In the genomic region with DNA sequence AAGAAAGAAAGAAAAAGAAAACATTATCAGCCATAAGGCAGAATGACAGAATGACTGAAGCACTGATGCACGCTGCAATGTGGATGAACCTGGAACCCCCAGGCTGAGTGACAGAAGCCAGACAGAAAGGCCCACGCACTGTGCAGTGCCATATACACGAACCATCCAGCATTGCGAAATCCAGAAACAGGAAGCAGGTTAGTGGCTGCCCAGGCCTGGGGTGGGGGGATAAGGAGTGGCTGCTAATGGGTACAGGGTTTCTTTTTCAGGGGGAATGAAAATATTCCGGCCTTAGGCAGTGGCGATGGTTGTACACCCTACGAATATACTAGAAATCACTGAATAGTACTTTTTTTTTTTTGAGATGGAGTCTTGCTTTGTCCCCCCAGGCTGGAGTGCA, we compare ENCODE assay signal across 29 cellular contexts. TPM values are rescaled to one million over a fixed set of nuclear protein-coding genes. Genes with fewer than 3 reads are reported as not detected.
A peak's percentile ranks its signal among the peaks of the same experiment; 100 is the strongest.
DNase-seq lines count a peak whose midpoint lies in the region; ATAC-seq and TF ChIP-seq lines count a peak whose summit lies in the region.
"Had no signal": no experiment of that assay in that cellular context is flagged by ENCODE, and none has a peak within 500 bp of the region (broad histone marks: within the 10 kb centered on the region; RNA-seq: fewer than 3 reads in every experiment).

No MANE protein-coding gene starts in this region.

- H3K27ac ChIP-seq in upper lobe of right lung: no peak overlapping the region
- H3K27ac ChIP-seq: left ventricle myocardium inferior, stomach, uterus had no signal

- ATAC-seq in activated naive CD8-positive, alpha-beta T cell treated with anti-CD3 and anti-CD28 coated beads, Interleukin-2, amount 10 ng/mL, durations not matched to agents 7 days and 5 days (ENCODE audit: low read depth): no peak
- ATAC-seq in activated naive CD8-positive, alpha-beta T cell treated with anti-CD3 and anti-CD28 coated beads, Interleukin-2, amount 50 U/mL, for 24 hours: no peak
- ATAC-seq in WTC11 (no peak), upper lobe of right lung (peak; percentile 38)
- no peak for ATAC-seq in activated CD8-positive, alpha-beta memory T cell treated with anti-CD3 and anti-CD28 coated beads, Interleukin-2, amount 10 ng/mL, durations not matched to agents 7 days and 5 days
- ATAC-seq: right cardiac atrium had no signal

- TF ChIP-seq CTCF in WTC11 (IDR thresholded peaks at IDR 0.05) (no peak), upper lobe of right lung (IDR thresholded peaks at IDR 0.05) (no peak), GM13976 (IDR thresholded peaks at IDR 0.05; ENCODE audit: borderline replicate concordance, control extremely low read depth, extremely low read depth, insufficient read depth, missing control alignments) (no peak)

- no peak overlapping the region for H3K4me3 Mint-ChIP-seq in activated naive CD8-positive, alpha-beta T cell treated with anti-CD3 and anti-CD28 coated beads, Interleukin-2, amount 10 ng/mL, durations not matched to agents 7 days and 5 days
- H3K4me3 Mint-ChIP-seq in activated naive CD8-positive, alpha-beta T cell treated with anti-CD3 and anti-CD28 coated beads, Interleukin-2, amount 50 U/mL, for 24 hours: no peak overlapping the region
- no peak overlapping the region for H3K4me3 Mint-ChIP-seq in WTC11
- no peak overlapping the region for H3K4me3 Mint-ChIP-seq in activated CD8-positive, alpha-beta memory T cell treated with anti-CD3 and anti-CD28 coated beads, Interleukin-2, amount 10 ng/mL, durations not matched to agents 7 days and 5 days
- H3K4me3 Mint-ChIP-seq: activated CD4-positive, alpha-beta memory T cell treated with anti-CD3 and anti-CD28 coated beads for 36 hours; activated naive CD4-positive, alpha-beta T cell treated with anti-CD3 and anti-CD28 coated beads for 36 hours; activated T-helper 1 cell treated with anti-CD3 and anti-CD28 coated beads, Interleukin-12 subunit alpha, Interleukin-12 subunit beta, Interleukin-2, Interleukin-4 antibody, amounts not matched to agents 30 ng/mL and 10 ng/mL and 1 ng/mL, durations not matched to agents 14 hours and 24 hours and 36 hours; brain; CD4-positive, alpha-beta memory T cell; endodermal cell; IgD-negative memory B cell; T-helper 1 cell treated with Interleukin-12 subunit alpha and Interleukin-12 subunit beta and Interleukin-4 antibody, amounts not matched to agents 30 μg/mL and 1 μg/mL, for 36 hours had no signal

- POLR2A ChIA-PET in activated naive CD8-positive, alpha-beta T cell treated with anti-CD3 and anti-CD28 coated beads, Interleukin-2, amount 10 ng/mL, durations not matched to agents 7 days and 5 days (lab: Charles Lee): no interaction called here
- POLR2A ChIA-PET in WTC11 (lab: Charles Lee): no interaction called here

- H3K36me3 Mint-ChIP-seq in activated naive CD8-positive, alpha-beta T cell treated with anti-CD3 and anti-CD28 coated beads, Interleukin-2, amount 10 ng/mL, durations not matched to agents 7 days and 5 days: no peaks in the 10 kb centered on the region
- H3K36me3 Mint-ChIP-seq in activated naive CD8-positive, alpha-beta T cell treated with anti-CD3 and anti-CD28 coated beads, Interleukin-2, amount 50 U/mL, for 24 hours (ENCODE audit: low read depth): no peaks in the 10 kb centered on the region
- no peaks in the 10 kb centered on the region for H3K36me3 Mint-ChIP-seq in WTC11
- H3K36me3 Mint-ChIP-seq in activated CD8-positive, alpha-beta memory T cell treated with anti-CD3 and anti-CD28 coated beads, Interleukin-2, amount 10 ng/mL, durations not matched to agents 7 days and 5 days: no peaks in the 10 kb centered on the region
- H3K36me3 Mint-ChIP-seq: activated CD4-positive, alpha-beta memory T cell treated with anti-CD3 and anti-CD28 coated beads for 36 hours; CD4-positive, alpha-beta memory T cell; IgD-negative memory B cell had no signal

- CTCF ChIA-PET in WTC11 (lab: Charles Lee): no interaction called here
- CTCF ChIA-PET in activated CD8-positive, alpha-beta memory T cell treated with anti-CD3 and anti-CD28 coated beads, Interleukin-2, amount 10 ng/mL, durations not matched to agents 7 days and 5 days (lab: Charles Lee): no interaction called here

- in situ Hi-C loops in GM13976 (cut with MboI; ENCODE audit: low sequenced_read_pairs, unreplicated experiment): no loop called here

- DNase-seq in activated naive CD8-positive, alpha-beta T cell treated with anti-CD3 and anti-CD28 coated beads, Interleukin-2, amount 10 ng/mL, durations not matched to agents 7 days and 5 days: peak; percentile 8
- no peak for DNase-seq in activated naive CD8-positive, alpha-beta T cell treated with anti-CD3 and anti-CD28 coated beads, Interleukin-2, amount 50 U/mL, for 24 hours
- DNase-seq in MV-4-11 (lab: John Stamatoyannopoulos, UW) (peak; percentile 87), WTC11 (ENCODE audit: low spot score) (peak; percentile 5), upper lobe of right lung (peak; percentile 48), GM13976 (ENCODE audit: low spot score) (no peak)
- DNase-seq in activated CD8-positive, alpha-beta memory T cell treated with anti-CD3 and anti-CD28 coated beads, Interleukin-2, amount 10 ng/mL, durations not matched to agents 7 days and 5 days: no peak
- DNase-seq in stimulated activated naive CD4-positive, alpha-beta T cell treated with Interleukin-2 at 50 U/mL for 16 hours (lab: John Stamatoyannopoulos, UW): no peak
- DNase-seq: activated CD4-positive, alpha-beta memory T cell treated with anti-CD3 and anti-CD28 coated beads for 36 hours; activated CD4-positive, alpha-beta T cell treated with anti-CD3 and anti-CD28 coated beads for 1 hour; activated CD8-positive, alpha-beta memory T cell treated with anti-CD3 and anti-CD28 coated beads, Interleukin-2, amount 50 U/mL, for 48 hours; activated naive CD4-positive, alpha-beta T cell treated with anti-CD3 and anti-CD28 coated beads for 36 hours; CD4-positive, alpha-beta memory T cell; dermis blood vessel endothelial cell; endodermal cell; HCEC 1CT; left ventricle myocardium inferior; NCI-H1436 treated with DMSO at 0.1 percent for 48 hours; NCI-H2107; NCI-H345; NCI-H69; stomach; uterus had no signal

- H3K4me3 ChIP-seq in upper lobe of right lung: no peak overlapping the region
- H3K4me3 ChIP-seq: left ventricle myocardium inferior, stomach, uterus had no signal

- no peaks in the 10 kb centered on the region for H3K36me3 ChIP-seq in upper lobe of right lung
- H3K36me3 ChIP-seq: left ventricle myocardium inferior, stomach, uterus had no signal

- H3K27ac Mint-ChIP-seq in activated naive CD8-positive, alpha-beta T cell treated with anti-CD3 and anti-CD28 coated beads, Interleukin-2, amount 10 ng/mL, durations not matched to agents 7 days and 5 days: no peak overlapping the region
- H3K27ac Mint-ChIP-seq in activated naive CD8-positive, alpha-beta T cell treated with anti-CD3 and anti-CD28 coated beads, Interleukin-2, amount 50 U/mL, for 24 hours: no peak overlapping the region
- no peak overlapping the region for H3K27ac Mint-ChIP-seq in WTC11
- H3K27ac Mint-ChIP-seq in activated CD8-positive, alpha-beta memory T cell treated with anti-CD3 and anti-CD28 coated beads, Interleukin-2, amount 10 ng/mL, durations not matched to agents 7 days and 5 days: no peak overlapping the region
- H3K27ac Mint-ChIP-seq: activated CD4-positive, alpha-beta memory T cell treated with anti-CD3 and anti-CD28 coated beads for 36 hours; activated naive CD4-positive, alpha-beta T cell treated with anti-CD3 and anti-CD28 coated beads for 36 hours; activated T-helper 1 cell treated with anti-CD3 and anti-CD28 coated beads, Interleukin-12 subunit alpha, Interleukin-12 subunit beta, Interleukin-2, Interleukin-4 antibody, amounts not matched to agents 30 ng/mL and 10 ng/mL and 1 ng/mL, durations not matched to agents 14 hours and 24 hours and 36 hours; brain; CD4-positive, alpha-beta memory T cell; endodermal cell; T-helper 1 cell treated with Interleukin-12 subunit alpha and Interleukin-12 subunit beta and Interleukin-4 antibody, amounts not matched to agents 30 μg/mL and 1 μg/mL, for 36 hours had no signal

- H3K9me3 ChIP-seq in upper lobe of right lung: no peaks in the 10 kb centered on the region
- H3K9me3 ChIP-seq: stomach, uterus had no signal

- peaks cover 5% of the 10 kb centered on the region for H3K4me1 ChIP-seq in upper lobe of right lung
- H3K4me1 ChIP-seq: uterus had no signal

- H3K9me3 Mint-ChIP-seq in activated naive CD8-positive, alpha-beta T cell treated with anti-CD3 and anti-CD28 coated beads, Interleukin-2, amount 10 ng/mL, durations not matched to agents 7 days and 5 days: no peaks in the 10 kb centered on the region
- H3K9me3 Mint-ChIP-seq in activated naive CD8-positive, alpha-beta T cell treated with anti-CD3 and anti-CD28 coated beads, Interleukin-2, amount 50 U/mL, for 24 hours: peaks cover 4% of the 10 kb centered on the region
- H3K9me3 Mint-ChIP-seq in WTC11: no peaks in the 10 kb centered on the region
- H3K9me3 Mint-ChIP-seq in activated CD8-positive, alpha-beta memory T cell treated with anti-CD3 and anti-CD28 coated beads, Interleukin-2, amount 10 ng/mL, durations not matched to agents 7 days and 5 days (ENCODE audit: low read depth): no peaks in the 10 kb centered on the region
- H3K9me3 Mint-ChIP-seq: activated CD4-positive, alpha-beta memory T cell treated with anti-CD3 and anti-CD28 coated beads for 36 hours; activated naive CD4-positive, alpha-beta T cell treated with anti-CD3 and anti-CD28 coated beads for 36 hours; activated T-helper 1 cell treated with anti-CD3 and anti-CD28 coated beads, Interleukin-12 subunit alpha, Interleukin-12 subunit beta, Interleukin-2, Interleukin-4 antibody, amounts not matched to agents 30 ng/mL and 10 ng/mL and 1 ng/mL, durations not matched to agents 14 hours and 24 hours and 36 hours; CD4-positive, alpha-beta memory T cell; endodermal cell; T-helper 1 cell treated with Interleukin-12 subunit alpha and Interleukin-12 subunit beta and Interleukin-4 antibody, amounts not matched to agents 30 μg/mL and 1 μg/mL, for 36 hours had no signal

- intact Hi-C loops in upper lobe of right lung (cut with DNase I): no loop called here

- H3K27me3 Mint-ChIP-seq in activated naive CD8-positive, alpha-beta T cell treated with anti-CD3 and anti-CD28 coated beads, Interleukin-2, amount 10 ng/mL, durations not matched to agents 7 days and 5 days: peaks cover 5% of the 10 kb centered on the region
- H3K27me3 Mint-ChIP-seq in activated naive CD8-positive, alpha-beta T cell treated with anti-CD3 and anti-CD28 coated beads, Interleukin-2, amount 50 U/mL, for 24 hours: peaks cover 7% of the 10 kb centered on the region
- H3K27me3 Mint-ChIP-seq in WTC11 (ENCODE audit: low read depth): peaks cover 15% of the 10 kb centered on the region
- H3K27me3 Mint-ChIP-seq in activated CD8-positive, alpha-beta memory T cell treated with anti-CD3 and anti-CD28 coated beads, Interleukin-2, amount 10 ng/mL, durations not matched to agents 7 days and 5 days: peaks cover 2% of the 10 kb centered on the region

- H3K27me3 ChIP-seq in upper lobe of right lung: no peaks in the 10 kb centered on the region
- H3K27me3 ChIP-seq: uterus had no signal

- H3K4me1 Mint-ChIP-seq in activated naive CD8-positive, alpha-beta T cell treated with anti-CD3 and anti-CD28 coated beads, Interleukin-2, amount 10 ng/mL, durations not matched to agents 7 days and 5 days: peaks cover 2% of the 10 kb centered on the region
- H3K4me1 Mint-ChIP-seq in activated naive CD8-positive, alpha-beta T cell treated with anti-CD3 and anti-CD28 coated beads, Interleukin-2, amount 50 U/mL, for 24 hours: peaks cover 3% of the 10 kb centered on the region
- 0 out of 2 replicates have a peak, but pooled peaks cover 3% of the 10 kb centered on the region for H3K4me1 Mint-ChIP-seq in WTC11
- peaks cover 2% of the 10 kb centered on the region for H3K4me1 Mint-ChIP-seq in activated CD8-positive, alpha-beta memory T cell treated with anti-CD3 and anti-CD28 coated beads, Interleukin-2, amount 10 ng/mL, durations not matched to agents 7 days and 5 days
- H3K4me1 Mint-ChIP-seq: brain, endodermal cell had no signal

RNA-seq across cellular contexts. Expression of gene CHD5, which starts 57.0 kb away (rescaled TPM):
- total RNA-seq in activated naive CD8-positive, alpha-beta T cell treated with anti-CD3 and anti-CD28 coated beads, Interleukin-2, amount 10 ng/mL, durations not matched to agents 7 days and 5 days: under 1 TPM; 0.23 to 0.61 TPM
- 1.6 to 2.4 TPM (median 1.6 TPM) in 3 replicates for total RNA-seq in WTC11 (2021)
- 0.23 TPM for total RNA-seq in upper lobe of right lung
- 1 to 10 TPM in 1 of 2 experiments, under 1 TPM in 1; 0.47 to 1.1 TPM for total RNA-seq in activated CD8-positive, alpha-beta memory T cell treated with anti-CD3 and anti-CD28 coated beads, Interleukin-2, amount 10 ng/mL, durations not matched to agents 7 days and 5 days
- total RNA-seq: RPMI7951 had no signal

Comparison
In these comparisons a context has a peak if more than half of its experiments do, and no peak if none do; other contexts are left out.
1. DNase-seq: peak in activated naive CD8-positive, alpha-beta T cell treated with anti-CD3 and anti-CD28 coated beads, Interleukin-2, amount 10 ng/mL, durations not matched to agents 7 days and 5 days (single experiment), MV-4-11 (single experiment), WTC11 (single experiment) and upper lobe of right lung (single experiment); none in activated naive CD8-positive, alpha-beta T cell treated with anti-CD3 and anti-CD28 coated beads, Interleukin-2, amount 50 U/mL, for 24 hours (single experiment), activated CD8-positive, alpha-beta memory T cell treated with anti-CD3 and anti-CD28 coated beads, Interleukin-2, amount 10 ng/mL, durations not matched to agents 7 days and 5 days (single experiment), stimulated activated naive CD4-positive, alpha-beta T cell treated with Interleukin-2 at 50 U/mL for 16 hours (single experiment) and GM13976 (single experiment).